Comparison of ENCODE assay signal across 21 cellular contexts in the genomic region with DNA sequence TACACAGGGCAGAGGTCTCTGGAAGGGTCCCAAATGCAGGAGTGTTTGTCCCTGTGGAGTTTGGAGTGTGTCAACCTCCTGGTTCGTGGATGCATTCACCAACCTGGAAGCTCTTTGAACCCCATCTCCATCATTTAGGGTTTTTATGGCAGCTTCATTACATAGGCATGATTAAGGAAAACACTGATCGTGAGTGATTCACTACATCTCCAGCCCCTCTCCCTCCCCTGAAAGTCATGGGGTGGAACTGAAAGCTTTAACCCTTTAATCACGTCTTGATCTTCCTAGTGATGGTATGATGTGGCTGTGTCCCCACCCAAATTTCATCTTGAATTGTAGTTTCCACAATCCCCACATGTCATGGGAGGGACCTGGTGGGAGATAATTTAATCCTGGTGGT. TPM values are rescaled to one million over a fixed set of nuclear protein-coding genes. Genes with fewer than 3 reads are reported as not detected.
DNase-seq lines count a peak whose midpoint lies in the region; ATAC-seq and TF ChIP-seq lines count a peak whose summit lies in the region.
"Had no signal": no experiment of that assay in that cellular context is flagged by ENCODE, and none has a peak within 500 bp of the region (broad histone marks: within the 10 kb centered on the region; RNA-seq: fewer than 3 reads in every experiment).

No MANE protein-coding gene starts in this region.

- DNase-seq in Peyer's patch (no peak), omental fat pad (ENCODE audit: low spot score) (no peak), tibial artery (no peak), GM13977 (ENCODE audit: low spot score) (no peak), NCI-H1436 (lab: John Stamatoyannopoulos, UW) (no peak)
- DNase-seq in effector memory CD8-positive, alpha-beta T cell: no peak
- DNase-seq: activated CD4-positive, alpha-beta T cell treated with anti-CD3 and anti-CD28 coated beads, Interleukin-2, amount 50 U/mL, for 1 hour; CD4-positive, CD25-positive, alpha-beta regulatory T cell; colonic mucosa; DMS 273 treated with DMSO at 0.1 percent for 48 hours; glutamatergic neuron; NCI-H1417 treated with DMSO at 0.1 percent for 48 hours; NCI-H2107; NCI-H510A; stimulated activated CD4-positive, alpha-beta T cell treated with anti-CD3 and anti-CD28 coated beads, Interleukin-2, amount 100 ng/mL, for 48 hours; stimulated activated naive CD4-positive, alpha-beta T cell; WERI-Rb-1 had no signal

- H3K9me3 ChIP-seq in Peyer's patch: no peaks in the 10 kb centered on the region
- H3K9me3 ChIP-seq in tibial artery: no peaks in the 10 kb centered on the region
- H3K9me3 ChIP-seq: colonic mucosa had no signal

- H3K36me3 Mint-ChIP-seq in effector memory CD8-positive, alpha-beta T cell (ENCODE audit: insufficient read depth): no peaks in the 10 kb centered on the region
- H3K36me3 Mint-ChIP-seq: CD4-positive, CD25-positive, alpha-beta regulatory T cell had no signal

- TF ChIP-seq POLR2A in Peyer's patch (IDR thresholded peaks at IDR 0.05): no peak

- in situ Hi-C loops in GM13977 (cut with MboI; ENCODE audit: low pct_unique_long_range_greater_than_20kb, low sequenced_read_pairs, unreplicated experiment): no loop called here

- intact Hi-C loops in tibial artery (cut with DNase I; ENCODE audit: low total_unique reads): loop anchor here (10.0 kb wide), 1 partner anchor 309 kb away; a partner anchor contains a TSS

- H3K27me3 ChIP-seq in Peyer's patch: no peaks in the 10 kb centered on the region
- no peaks in the 10 kb centered on the region for H3K27me3 ChIP-seq in tibial artery
- H3K27me3 ChIP-seq: colonic mucosa had no signal

- H3K36me3 ChIP-seq in Peyer's patch (no peaks in the 10 kb centered on the region), tibial artery (no peaks in the 10 kb centered on the region)
- H3K36me3 ChIP-seq: colonic mucosa, WERI-Rb-1 had no signal

- H3K4me1 ChIP-seq in Peyer's patch (peaks cover 0 to 8% (median 4%) of the 10 kb centered on the region in 4 donors), tibial artery (peaks cover 0 to 61% (median 29%) of the 10 kb centered on the region in 4 donors)
- H3K4me1 ChIP-seq: colonic mucosa had no signal

- H3K4me3 Mint-ChIP-seq in effector memory CD8-positive, alpha-beta T cell: no peak overlapping the region
- H3K4me3 Mint-ChIP-seq: CD4-positive, CD25-positive, alpha-beta regulatory T cell had no signal

- ATAC-seq in effector memory CD8-positive, alpha-beta T cell (replicated peaks): no peak
- ATAC-seq in omental fat pad (ENCODE audit: low FRiP score): peak; percentile 11
- no peak for ATAC-seq in GM19455 (IDR thresholded peaks at IDR 0.05; ENCODE audit: unreplicated experiment)
- ATAC-seq: left lobe of liver, Panc1 had no signal

- peaks cover 6 to 8% of the 10 kb centered on the region in 2 donors for H3K4me1 Mint-ChIP-seq in effector memory CD8-positive, alpha-beta T cell (ENCODE audit: low read depth in 2 of 2)

- H3K4me3 ChIP-seq in Peyer's patch: no peak overlapping the region
- H3K4me3 ChIP-seq in tibial artery: no peak overlapping the region
- H3K4me3 ChIP-seq: colonic mucosa, smooth muscle cell had no signal

- no peaks in the 10 kb centered on the region for H3K27me3 Mint-ChIP-seq in effector memory CD8-positive, alpha-beta T cell

- peak overlapping the region; percentile 22 to 36 for H3K27ac Mint-ChIP-seq in effector memory CD8-positive, alpha-beta T cell

- H3K27ac ChIP-seq in Peyer's patch (peak overlapping the region in 3 of 4 donors; percentile 46 to 77 (median 68)), tibial artery (peak overlapping the region; percentile 78 to 86)
- H3K27ac ChIP-seq: WERI-Rb-1 had no signal

- TF ChIP-seq CTCF in Peyer's patch (IDR thresholded peaks at IDR 0.05): no peak
- TF ChIP-seq CTCF in omental fat pad (IDR thresholded peaks at IDR 0.05): no peak
- no peak for TF ChIP-seq CTCF in tibial artery (IDR thresholded peaks at IDR 0.05)
- TF ChIP-seq CTCF in GM13977 (IDR thresholded peaks at IDR 0.05; ENCODE audit: extremely low read depth, insufficient read depth, missing control alignments): no peak

- no peaks in the 10 kb centered on the region for H3K9me3 Mint-ChIP-seq in effector memory CD8-positive, alpha-beta T cell

RNA-seq across cellular contexts. Expression of a gene that starts 19.8 kb away (rescaled TPM):
- total RNA-seq in Peyer's patch (100 to 1,000 TPM in 1 of 4 donors, 10 to 100 TPM in 3; 21.4 to 120 (median 31.4) TPM), omental fat pad (10 to 100 TPM in 2 of 4 donors, 1 to 10 TPM in 2; 8.0 to 19.1 (median 12.9) TPM)
